1 cellular context compared by ENCODE assay signal in the genomic region with DNA sequence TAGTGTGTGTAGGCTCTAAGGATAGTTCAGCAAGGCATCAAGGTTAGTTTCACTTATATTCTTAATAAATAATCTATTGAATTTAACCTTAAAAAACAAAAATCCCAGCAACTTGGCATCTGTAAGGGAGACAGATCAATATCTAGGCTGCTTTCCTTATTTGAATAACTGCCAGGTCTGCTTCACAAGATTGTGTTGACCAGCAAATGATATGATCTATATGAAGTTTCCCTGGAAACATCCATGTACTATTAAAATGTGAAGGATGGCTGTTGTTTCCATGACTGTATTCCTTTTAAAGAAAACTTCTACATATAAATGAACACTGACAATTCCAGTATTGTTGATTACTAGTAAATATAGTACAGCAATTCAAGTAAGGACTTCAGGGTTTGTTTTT.
TF ChIP-seq lines count a peak whose summit lies in the region.

No MANE protein-coding gene starts in this region.

TF ChIP-seq in WTC11, 78 proteins besides CTCF, POLR2A, EP300 and RAD21 (continued from another document):
- TF ChIP-seq, protein P1, sequence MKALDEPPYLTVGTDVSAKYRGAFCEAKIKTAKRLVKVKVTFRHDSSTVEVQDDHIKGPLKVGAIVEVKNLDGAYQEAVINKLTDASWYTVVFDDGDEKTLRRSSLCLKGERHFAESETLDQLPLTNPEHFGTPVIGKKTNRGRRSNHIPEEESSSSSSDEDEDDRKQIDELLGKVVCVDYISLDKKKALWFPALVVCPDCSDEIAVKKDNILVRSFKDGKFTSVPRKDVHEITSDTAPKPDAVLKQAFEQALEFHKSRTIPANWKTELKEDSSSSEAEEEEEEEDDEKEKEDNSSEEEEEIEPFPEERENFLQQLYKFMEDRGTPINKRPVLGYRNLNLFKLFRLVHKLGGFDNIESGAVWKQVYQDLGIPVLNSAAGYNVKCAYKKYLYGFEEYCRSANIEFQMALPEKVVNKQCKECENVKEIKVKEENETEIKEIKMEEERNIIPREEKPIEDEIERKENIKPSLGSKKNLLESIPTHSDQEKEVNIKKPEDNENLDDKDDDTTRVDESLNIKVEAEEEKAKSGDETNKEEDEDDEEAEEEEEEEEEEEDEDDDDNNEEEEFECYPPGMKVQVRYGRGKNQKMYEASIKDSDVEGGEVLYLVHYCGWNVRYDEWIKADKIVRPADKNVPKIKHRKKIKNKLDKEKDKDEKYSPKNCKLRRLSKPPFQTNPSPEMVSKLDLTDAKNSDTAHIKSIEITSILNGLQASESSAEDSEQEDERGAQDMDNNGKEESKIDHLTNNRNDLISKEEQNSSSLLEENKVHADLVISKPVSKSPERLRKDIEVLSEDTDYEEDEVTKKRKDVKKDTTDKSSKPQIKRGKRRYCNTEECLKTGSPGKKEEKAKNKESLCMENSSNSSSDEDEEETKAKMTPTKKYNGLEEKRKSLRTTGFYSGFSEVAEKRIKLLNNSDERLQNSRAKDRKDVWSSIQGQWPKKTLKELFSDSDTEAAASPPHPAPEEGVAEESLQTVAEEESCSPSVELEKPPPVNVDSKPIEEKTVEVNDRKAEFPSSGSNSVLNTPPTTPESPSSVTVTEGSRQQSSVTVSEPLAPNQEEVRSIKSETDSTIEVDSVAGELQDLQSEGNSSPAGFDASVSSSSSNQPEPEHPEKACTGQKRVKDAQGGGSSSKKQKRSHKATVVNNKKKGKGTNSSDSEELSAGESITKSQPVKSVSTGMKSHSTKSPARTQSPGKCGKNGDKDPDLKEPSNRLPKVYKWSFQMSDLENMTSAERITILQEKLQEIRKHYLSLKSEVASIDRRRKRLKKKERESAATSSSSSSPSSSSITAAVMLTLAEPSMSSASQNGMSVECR (CRISPR knock-in tag; IDR thresholded peaks at IDR 0.05; ENCODE audit: borderline replicate concordance) = no peak
TF ChIP-seq in WTC11: peak in this region for 0.
